In the genomic region with DNA sequence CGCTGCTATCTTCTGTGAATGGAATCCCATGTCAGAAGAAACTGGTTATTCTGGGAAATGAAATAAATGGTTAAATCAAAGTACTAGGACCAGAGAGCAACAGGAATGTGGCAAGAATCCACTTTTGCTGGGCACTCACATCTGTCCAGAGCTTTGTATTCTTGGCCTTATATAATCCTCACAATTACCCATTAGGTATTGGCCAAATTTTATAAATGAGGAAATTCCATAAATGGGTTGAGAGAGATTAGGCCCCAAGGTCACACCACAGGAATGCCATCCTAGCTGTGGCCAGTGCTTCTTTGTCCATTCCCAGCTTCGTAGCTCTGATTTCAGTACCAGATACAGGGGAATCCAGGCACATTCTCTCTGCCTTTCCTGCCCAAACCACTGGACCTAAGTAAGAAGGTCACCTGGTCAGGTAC, we compare ENCODE assay signal across 17 cellular contexts.
DNase-seq lines count a peak whose midpoint lies in the region; ATAC-seq and TF ChIP-seq lines count a peak whose summit lies in the region.
"Had no signal": no experiment of that assay in that cellular context is flagged by ENCODE, and none has a peak within 500 bp of the region (broad histone marks: within the 10 kb centered on the region; RNA-seq: fewer than 3 reads in every experiment).

No MANE protein-coding gene starts in this region.

- POLR2A ChIA-PET in AG04450 (lab: Yijun Ruan, JAX), result interaction anchor here (0.6 to 2.5 kb wide), 14 partner anchors 8 to 983 kb away, joined by 3 to 33 read pairs (median 6); partner anchors contain the start of gene JUN

- H3K27ac ChIP-seq in AG04450 (ENCODE audit: low read depth, low read length) (peak overlapping the region; percentile 93), body of pancreas (peak overlapping the region; percentile 63 to 79 (median 66))
- H3K27ac ChIP-seq: colonic mucosa, esophagus squamous epithelium, parathyroid adenoma had no signal

- TF ChIP-seq POLR2A in body of pancreas (IDR thresholded peaks at IDR 0.05), result no peak

- peak; percentile 70 for ATAC-seq in body of pancreas
- no peak for ATAC-seq in GM19351 (IDR thresholded peaks at IDR 0.05; ENCODE audit: unreplicated experiment)
- ATAC-seq in HG03175 (IDR thresholded peaks at IDR 0.05; ENCODE audit: unreplicated experiment), result no peak
- no peak for ATAC-seq in HG02798 (IDR thresholded peaks at IDR 0.05; ENCODE audit: poor library complexity, unreplicated experiment)
- ATAC-seq: activated naive CD4-positive, alpha-beta T cell treated with anti-CD3 and anti-CD28 coated beads, Interleukin-2, amount 50 U/mL, for 72 hours had no signal

- peak; percentile 67 for DNase-seq in AG04450 (ENCODE audit: low read depth, low spot score)
- peak; percentile 28 for DNase-seq in HS-5 (ENCODE audit: low read depth)
- DNase-seq in body of pancreas, result peak in 1 of 4 donors; percentile 52
- DNase-seq in lung microvascular endothelial cell (ENCODE audit: low read depth in 2 of 2), result peak; percentile 33 to 49
- no peak for DNase-seq in HUDEP-2 (lab: John Stamatoyannopoulos, UW; ENCODE audit: unreplicated experiment in 76 of 76)
- DNase-seq: activated CD4-positive, CD25-positive, alpha-beta regulatory T cell; activated CD8-positive, alpha-beta memory T cell treated with anti-CD3 and anti-CD28 coated beads, Interleukin-2, amount 50 U/mL, for 4 hours; AML-193; colonic mucosa; esophagus squamous epithelium; midbrain; NCI-H2029 had no signal

- H3K27me3 ChIP-seq in AG04450 (ENCODE audit: control insufficient read depth, insufficient read depth, low read length) (no peaks in the 10 kb centered on the region), body of pancreas (no peaks in the 10 kb centered on the region)
- H3K27me3 ChIP-seq: colonic mucosa, esophagus squamous epithelium had no signal

- intact Hi-C loops in body of pancreas (cut with DNase I), result no loop called here

- CTCF ChIA-PET in AG04450 (lab: Charles Lee), result interaction anchor here (1.0 to 1.5 kb wide), 3 partner anchors 14 to 21 kb away, joined by 3 to 5 read pairs (median 3); no protein-coding TSS in a partner anchor

- WGBS in body of pancreas, 2 donors, result 33 to 55% methylated on average over 2 of the region's 2 CpGs

- H3K36me3 ChIP-seq in body of pancreas (replicated peaks in 1 of 2; ENCODE audit: insufficient read depth in 1 of 2, low read depth in 2 of 2), result no peaks in the 10 kb centered on the region
- H3K36me3 ChIP-seq: colonic mucosa, esophagus squamous epithelium had no signal

- no peak overlapping the region for H3K4me3 ChIP-seq in AG04450 (ENCODE audit: low read depth, low read length)
- no peak overlapping the region for H3K4me3 ChIP-seq in body of pancreas
- H3K4me3 ChIP-seq: colonic mucosa, esophagus squamous epithelium had no signal

- H3K4me1 ChIP-seq in body of pancreas, result peaks cover 52% of the 10 kb centered on the region
- H3K4me1 ChIP-seq: colonic mucosa had no signal

- H3K9me3 ChIP-seq in AG04450 (ENCODE audit: control insufficient read depth, insufficient read depth, low read length), result peaks cover 6% of the 10 kb centered on the region
- no peaks in the 10 kb centered on the region for H3K9me3 ChIP-seq in body of pancreas
- H3K9me3 ChIP-seq: colonic mucosa had no signal

- TF ChIP-seq CTCF in AG04450 (IDR thresholded peaks at IDR 0.05; ENCODE audit: low read depth, low read length) (no peak), body of pancreas (IDR thresholded peaks at IDR 0.05) (no peak)

Comparison
In these comparisons a context has a peak if more than half of its experiments do, and no peak if none do; other contexts are left out.
1. DNase-seq: peak in AG04450 (single experiment), HS-5 (single experiment) and lung microvascular endothelial cell (2 of 2); none in HUDEP-2 (0 of 76).